Comparison of ENCODE assay signal across 1 cellular context in genomic region chr5:149422429-149423286, GRCh38.
TF ChIP-seq lines count a peak whose summit lies in the region.

No MANE protein-coding gene starts in this region.

TF ChIP-seq in HepG2, 621 proteins besides CTCF, POLR2A, EP300 and RAD21 (continued from another document and continues in another):
- TF ChIP-seq CENPBD1 (CRISPR knock-in tag; IDR thresholded peaks at IDR 0.05; ENCODE audit: borderline replicate concordance, low read depth) = no peak
- TF ChIP-seq SRY (CRISPR knock-in tag; IDR thresholded peaks at IDR 0.05) = no peak
- TF ChIP-seq ZFP90 (CRISPR knock-in tag; IDR thresholded peaks at IDR 0.05; ENCODE audit: borderline replicate concordance) = 0 out of 2 replicates have a peak, but pooled peaks have one; percentile 6
- TF ChIP-seq UBTF (CRISPR knock-in tag; IDR thresholded peaks at IDR 0.05) = no peak
- TF ChIP-seq PCBP1 (IDR thresholded peaks at IDR 0.05; ENCODE audit: borderline replicate concordance, low read depth, low read length) = no peak
- peak; percentile 37; the same call in 1 of the 2 replicates for TF ChIP-seq ZNF768 (CRISPR knock-in tag; IDR thresholded peaks at IDR 0.05)
- no peak for TF ChIP-seq THAP8 (CRISPR knock-in tag; IDR thresholded peaks at IDR 0.05; ENCODE audit: borderline replicate concordance)
- no peak for TF ChIP-seq ZNF124 (CRISPR knock-in tag; IDR thresholded peaks at IDR 0.05)
- TF ChIP-seq ZNF710 (CRISPR knock-in tag; IDR thresholded peaks at IDR 0.05; ENCODE audit: borderline replicate concordance) = no peak
- 0 out of 2 replicates have a peak, but pooled peaks have one; percentile 50 for TF ChIP-seq AKAP8 (CRISPR knock-in tag; IDR thresholded peaks at IDR 0.05)
- no peak for TF ChIP-seq MTF2 (CRISPR knock-in tag; IDR thresholded peaks at IDR 0.05; ENCODE audit: borderline replicate concordance)
- TF ChIP-seq ZNF503 (CRISPR knock-in tag; IDR thresholded peaks at IDR 0.05) = no peak
- no peak for TF ChIP-seq BHLHE40 (IDR thresholded peaks at IDR 0.05; ENCODE audit: low read length)
- TF ChIP-seq ZNF780A (CRISPR knock-in tag; IDR thresholded peaks at IDR 0.05) = no peak
- no peak for TF ChIP-seq PHF5A (CRISPR knock-in tag; IDR thresholded peaks at IDR 0.05; ENCODE audit: low read depth, unreplicated experiment)
- no peak for TF ChIP-seq ZNF646 (CRISPR knock-in tag; IDR thresholded peaks at IDR 0.05)
- peak; percentile 84 for TF ChIP-seq ZNF292 (CRISPR knock-in tag; IDR thresholded peaks at IDR 0.05; ENCODE audit: borderline replicate concordance, low read depth)
- TF ChIP-seq ZNF670 (CRISPR knock-in tag; IDR thresholded peaks at IDR 0.05; ENCODE audit: borderline replicate concordance) = no peak
- TF ChIP-seq ZSCAN29 (CRISPR knock-in tag; conservative IDR thresholded peaks at IDR 0.05) = no peak
- no peak for TF ChIP-seq ZNF275 (CRISPR knock-in tag; IDR thresholded peaks at IDR 0.05; ENCODE audit: borderline replicate concordance)
- peak; percentile 10; the same call in 1 of the 2 replicates for TF ChIP-seq RXRB (CRISPR knock-in tag; IDR thresholded peaks at IDR 0.05; ENCODE audit: borderline replicate concordance)
- TF ChIP-seq FOXP1 (IDR thresholded peaks at IDR 0.05) = no peak
- 0 out of 2 replicates have a peak, but pooled peaks have one; percentile 7 for TF ChIP-seq FOXP1 (CRISPR knock-in tag; IDR thresholded peaks at IDR 0.05)
- TF ChIP-seq ZNF414 (CRISPR knock-in tag; IDR thresholded peaks at IDR 0.05) = no peak
- no peak for TF ChIP-seq SP1 (IDR thresholded peaks at IDR 0.05)
- no peak for TF ChIP-seq SP1 (CRISPR knock-in tag; IDR thresholded peaks at IDR 0.05)
- no peak for TF ChIP-seq ZNF777 (CRISPR knock-in tag; IDR thresholded peaks at IDR 0.05)
- TF ChIP-seq FOXA3 (CRISPR knock-in tag; IDR thresholded peaks at IDR 0.05) = no peak; the same call in 1 of the 2 replicates
- TF ChIP-seq MAFF (IDR thresholded peaks at IDR 0.05; ENCODE audit: low read depth, low read length) = no peak
- peak; percentile 10 for TF ChIP-seq XRCC5 (optimal IDR thresholded peaks at IDR 0.05; ENCODE audit: low read length)
- no peak for TF ChIP-seq ZNF235 (CRISPR knock-in tag; IDR thresholded peaks at IDR 0.05; ENCODE audit: borderline replicate concordance)
- TF ChIP-seq TCF7L2 (IDR thresholded peaks at IDR 0.05; ENCODE audit: low read depth, low read length) = no peak
- peak; percentile 24; the same call in 1 of the 2 replicates for TF ChIP-seq HNF4A (CRISPR knock-in tag; IDR thresholded peaks at IDR 0.05)
- no peak for TF ChIP-seq JDP2 (CRISPR knock-in tag; IDR thresholded peaks at IDR 0.05; ENCODE audit: borderline replicate concordance)
- no peak for TF ChIP-seq NFE2 (CRISPR knock-in tag; IDR thresholded peaks at IDR 0.05)
- no peak for TF ChIP-seq ZFP62 (CRISPR knock-in tag; IDR thresholded peaks at IDR 0.05)
- no peak for TF ChIP-seq TEF (CRISPR knock-in tag; IDR thresholded peaks at IDR 0.05)
- TF ChIP-seq TOPORS (CRISPR knock-in tag; IDR thresholded peaks at IDR 0.05) = no peak
- TF ChIP-seq SUZ12 (IDR thresholded peaks at IDR 0.05; ENCODE audit: low read depth, low read length) = no peak
- no peak for TF ChIP-seq ZNF3 (CRISPR knock-in tag; IDR thresholded peaks at IDR 0.05)
- TF ChIP-seq ZNF580 (CRISPR knock-in tag; IDR thresholded peaks at IDR 0.05; ENCODE audit: borderline replicate concordance, low read depth) = 0 out of 2 replicates have a peak, but pooled peaks have one; percentile 41
- TF ChIP-seq FLYWCH1 (CRISPR knock-in tag; IDR thresholded peaks at IDR 0.05) = no peak
- TF ChIP-seq ZNF598 (CRISPR knock-in tag; IDR thresholded peaks at IDR 0.05; ENCODE audit: borderline replicate concordance) = no peak
- no peak for TF ChIP-seq BRD4 (CRISPR knock-in tag; IDR thresholded peaks at IDR 0.05)
- no peak for TF ChIP-seq NR2F6 (IDR thresholded peaks at IDR 0.05)
- TF ChIP-seq NR2F6 (CRISPR knock-in tag; IDR thresholded peaks at IDR 0.05) = peak; percentile 46; the same call in 1 of the 2 replicates
- TF ChIP-seq ZNF296 (CRISPR knock-in tag; conservative IDR thresholded peaks at IDR 0.05) = no peak
- no peak for TF ChIP-seq STAG1 (CRISPR knock-in tag; IDR thresholded peaks at IDR 0.05)
- TF ChIP-seq KDM6A (CRISPR knock-in tag; IDR thresholded peaks at IDR 0.05; ENCODE audit: low read depth) = no peak
- TF ChIP-seq AGO1 (IDR thresholded peaks at IDR 0.05; ENCODE audit: low read depth, low read length, poor library complexity, severe bottlenecking) = no peak
- TF ChIP-seq TRIM22 (IDR thresholded peaks at IDR 0.05) = no peak
- TF ChIP-seq RCOR2 (CRISPR knock-in tag; IDR thresholded peaks at IDR 0.05) = peak; percentile 70; the same call in 1 of the 2 replicates
